ENCODE assay signal across 1 cellular context in the genomic region with DNA sequence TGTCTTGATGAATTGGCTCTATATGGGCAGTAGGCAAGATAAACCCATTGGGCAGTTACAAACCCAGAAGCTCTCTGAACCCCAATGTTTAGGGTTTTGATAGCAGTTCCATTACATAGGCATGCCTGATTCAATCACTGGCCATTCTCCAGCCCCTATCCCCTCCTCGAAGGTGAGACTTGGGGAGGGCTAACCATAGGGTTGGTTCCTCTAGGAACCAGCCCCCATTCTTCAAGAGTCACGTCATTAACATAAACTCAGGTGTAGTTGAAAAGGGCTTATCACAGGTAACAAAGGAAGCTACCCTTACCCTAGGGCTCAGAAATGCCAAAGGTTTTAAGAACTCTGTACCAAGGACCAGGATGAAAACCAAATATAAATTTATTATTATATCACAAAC.
TF ChIP-seq lines count a peak whose summit lies in the region.

No MANE protein-coding gene starts in this region.

TF ChIP-seq in GM23338, 12 proteins besides CTCF, POLR2A, EP300 and RAD21:
- TF ChIP-seq, protein P1, sequence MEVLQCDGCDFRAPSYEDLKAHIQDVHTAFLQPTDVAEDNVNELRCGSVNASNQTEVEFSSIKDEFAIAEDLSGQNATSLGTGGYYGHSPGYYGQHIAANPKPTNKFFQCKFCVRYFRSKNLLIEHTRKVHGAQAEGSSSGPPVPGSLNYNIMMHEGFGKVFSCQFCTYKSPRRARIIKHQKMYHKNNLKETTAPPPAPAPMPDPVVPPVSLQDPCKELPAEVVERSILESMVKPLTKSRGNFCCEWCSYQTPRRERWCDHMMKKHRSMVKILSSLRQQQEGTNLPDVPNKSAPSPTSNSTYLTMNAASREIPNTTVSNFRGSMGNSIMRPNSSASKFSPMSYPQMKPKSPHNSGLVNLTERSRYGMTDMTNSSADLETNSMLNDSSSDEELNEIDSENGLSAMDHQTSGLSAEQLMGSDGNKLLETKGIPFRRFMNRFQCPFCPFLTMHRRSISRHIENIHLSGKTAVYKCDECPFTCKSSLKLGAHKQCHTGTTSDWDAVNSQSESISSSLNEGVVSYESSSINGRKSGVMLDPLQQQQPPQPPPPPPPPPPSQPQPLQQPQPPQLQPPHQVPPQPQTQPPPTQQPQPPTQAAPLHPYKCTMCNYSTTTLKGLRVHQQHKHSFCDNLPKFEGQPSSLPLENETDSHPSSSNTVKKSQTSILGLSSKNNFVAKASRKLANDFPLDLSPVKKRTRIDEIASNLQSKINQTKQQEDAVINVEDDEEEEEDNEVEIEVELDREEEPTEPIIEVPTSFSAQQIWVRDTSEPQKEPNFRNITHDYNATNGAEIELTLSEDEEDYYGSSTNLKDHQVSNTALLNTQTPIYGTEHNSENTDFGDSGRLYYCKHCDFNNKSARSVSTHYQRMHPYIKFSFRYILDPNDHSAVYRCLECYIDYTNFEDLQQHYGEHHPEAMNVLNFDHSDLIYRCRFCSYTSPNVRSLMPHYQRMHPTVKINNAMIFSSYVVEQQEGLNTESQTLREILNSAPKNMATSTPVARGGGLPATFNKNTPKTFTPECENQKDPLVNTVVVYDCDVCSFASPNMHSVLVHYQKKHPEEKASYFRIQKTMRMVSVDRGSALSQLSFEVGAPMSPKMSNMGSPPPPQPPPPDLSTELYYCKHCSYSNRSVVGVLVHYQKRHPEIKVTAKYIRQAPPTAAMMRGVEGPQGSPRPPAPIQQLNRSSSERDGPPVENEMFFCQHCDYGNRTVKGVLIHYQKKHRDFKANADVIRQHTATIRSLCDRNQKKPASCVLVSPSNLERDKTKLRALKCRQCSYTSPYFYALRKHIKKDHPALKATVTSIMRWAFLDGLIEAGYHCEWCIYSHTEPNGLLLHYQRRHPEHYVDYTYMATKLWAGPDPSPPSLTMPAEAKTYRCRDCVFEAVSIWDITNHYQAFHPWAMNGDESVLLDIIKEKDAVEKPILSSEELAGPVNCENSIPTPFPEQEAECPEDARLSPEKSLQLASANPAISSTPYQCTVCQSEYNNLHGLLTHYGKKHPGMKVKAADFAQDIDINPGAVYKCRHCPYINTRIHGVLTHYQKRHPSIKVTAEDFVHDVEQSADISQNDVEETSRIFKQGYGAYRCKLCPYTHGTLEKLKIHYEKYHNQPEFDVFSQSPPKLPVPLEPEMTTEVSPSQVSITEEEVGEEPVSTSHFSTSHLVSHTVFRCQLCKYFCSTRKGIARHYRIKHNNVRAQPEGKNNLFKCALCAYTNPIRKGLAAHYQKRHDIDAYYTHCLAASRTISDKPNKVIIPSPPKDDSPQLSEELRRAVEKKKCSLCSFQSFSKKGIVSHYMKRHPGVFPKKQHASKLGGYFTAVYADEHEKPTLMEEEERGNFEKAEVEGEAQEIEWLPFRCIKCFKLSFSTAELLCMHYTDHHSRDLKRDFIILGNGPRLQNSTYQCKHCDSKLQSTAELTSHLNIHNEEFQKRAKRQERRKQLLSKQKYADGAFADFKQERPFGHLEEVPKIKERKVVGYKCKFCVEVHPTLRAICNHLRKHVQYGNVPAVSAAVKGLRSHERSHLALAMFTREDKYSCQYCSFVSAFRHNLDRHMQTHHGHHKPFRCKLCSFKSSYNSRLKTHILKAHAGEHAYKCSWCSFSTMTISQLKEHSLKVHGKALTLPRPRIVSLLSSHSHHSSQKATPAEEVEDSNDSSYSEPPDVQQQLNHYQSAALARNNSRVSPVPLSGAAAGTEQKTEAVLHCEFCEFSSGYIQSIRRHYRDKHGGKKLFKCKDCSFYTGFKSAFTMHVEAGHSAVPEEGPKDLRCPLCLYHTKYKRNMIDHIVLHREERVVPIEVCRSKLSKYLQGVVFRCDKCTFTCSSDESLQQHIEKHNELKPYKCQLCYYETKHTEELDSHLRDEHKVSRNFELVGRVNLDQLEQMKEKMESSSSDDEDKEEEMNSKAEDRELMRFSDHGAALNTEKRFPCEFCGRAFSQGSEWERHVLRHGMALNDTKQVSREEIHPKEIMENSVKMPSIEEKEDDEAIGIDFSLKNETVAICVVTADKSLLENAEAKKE (CRISPR knock-in tag; IDR thresholded peaks at IDR 0.05): no peak
- TF ChIP-seq, protein P2, sequence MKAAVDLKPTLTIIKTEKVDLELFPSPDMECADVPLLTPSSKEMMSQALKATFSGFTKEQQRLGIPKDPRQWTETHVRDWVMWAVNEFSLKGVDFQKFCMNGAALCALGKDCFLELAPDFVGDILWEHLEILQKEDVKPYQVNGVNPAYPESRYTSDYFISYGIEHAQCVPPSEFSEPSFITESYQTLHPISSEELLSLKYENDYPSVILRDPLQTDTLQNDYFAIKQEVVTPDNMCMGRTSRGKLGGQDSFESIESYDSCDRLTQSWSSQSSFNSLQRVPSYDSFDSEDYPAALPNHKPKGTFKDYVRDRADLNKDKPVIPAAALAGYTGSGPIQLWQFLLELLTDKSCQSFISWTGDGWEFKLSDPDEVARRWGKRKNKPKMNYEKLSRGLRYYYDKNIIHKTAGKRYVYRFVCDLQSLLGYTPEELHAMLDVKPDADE (IDR thresholded peaks at IDR 0.05): no peak
- TF ChIP-seq CREB1 (CRISPR knock-in tag; IDR thresholded peaks at IDR 0.05; ENCODE audit: low read depth): no peak
- no peak for TF ChIP-seq NANOG (IDR thresholded peaks at IDR 0.05; ENCODE audit: borderline replicate concordance)
- no peak for TF ChIP-seq POLR2AphosphoS5 (IDR thresholded peaks at IDR 0.05; ENCODE audit: low read depth)
- TF ChIP-seq EZH2 (IDR thresholded peaks at IDR 0.05; ENCODE audit: low read depth, unreplicated experiment): no peak
- TF ChIP-seq, protein P3, sequence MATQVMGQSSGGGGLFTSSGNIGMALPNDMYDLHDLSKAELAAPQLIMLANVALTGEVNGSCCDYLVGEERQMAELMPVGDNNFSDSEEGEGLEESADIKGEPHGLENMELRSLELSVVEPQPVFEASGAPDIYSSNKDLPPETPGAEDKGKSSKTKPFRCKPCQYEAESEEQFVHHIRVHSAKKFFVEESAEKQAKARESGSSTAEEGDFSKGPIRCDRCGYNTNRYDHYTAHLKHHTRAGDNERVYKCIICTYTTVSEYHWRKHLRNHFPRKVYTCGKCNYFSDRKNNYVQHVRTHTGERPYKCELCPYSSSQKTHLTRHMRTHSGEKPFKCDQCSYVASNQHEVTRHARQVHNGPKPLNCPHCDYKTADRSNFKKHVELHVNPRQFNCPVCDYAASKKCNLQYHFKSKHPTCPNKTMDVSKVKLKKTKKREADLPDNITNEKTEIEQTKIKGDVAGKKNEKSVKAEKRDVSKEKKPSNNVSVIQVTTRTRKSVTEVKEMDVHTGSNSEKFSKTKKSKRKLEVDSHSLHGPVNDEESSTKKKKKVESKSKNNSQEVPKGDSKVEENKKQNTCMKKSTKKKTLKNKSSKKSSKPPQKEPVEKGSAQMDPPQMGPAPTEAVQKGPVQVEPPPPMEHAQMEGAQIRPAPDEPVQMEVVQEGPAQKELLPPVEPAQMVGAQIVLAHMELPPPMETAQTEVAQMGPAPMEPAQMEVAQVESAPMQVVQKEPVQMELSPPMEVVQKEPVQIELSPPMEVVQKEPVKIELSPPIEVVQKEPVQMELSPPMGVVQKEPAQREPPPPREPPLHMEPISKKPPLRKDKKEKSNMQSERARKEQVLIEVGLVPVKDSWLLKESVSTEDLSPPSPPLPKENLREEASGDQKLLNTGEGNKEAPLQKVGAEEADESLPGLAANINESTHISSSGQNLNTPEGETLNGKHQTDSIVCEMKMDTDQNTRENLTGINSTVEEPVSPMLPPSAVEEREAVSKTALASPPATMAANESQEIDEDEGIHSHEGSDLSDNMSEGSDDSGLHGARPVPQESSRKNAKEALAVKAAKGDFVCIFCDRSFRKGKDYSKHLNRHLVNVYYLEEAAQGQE (IDR thresholded peaks at IDR 0.05; ENCODE audit: unreplicated experiment): no peak
- TF ChIP-seq ZNF331 (CRISPR knock-in tag; IDR thresholded peaks at IDR 0.05; ENCODE audit: low read depth): no peak
- TF ChIP-seq JUNB (IDR thresholded peaks at IDR 0.05; ENCODE audit: unreplicated experiment): no peak
- no peak for TF ChIP-seq EZH2phosphoT487 (IDR thresholded peaks at IDR 0.05; ENCODE audit: unreplicated experiment)
- TF ChIP-seq STAT1 (IDR thresholded peaks at IDR 0.05; ENCODE audit: unreplicated experiment): no peak
- TF ChIP-seq ZNF114 (CRISPR knock-in tag; IDR thresholded peaks at IDR 0.05): no peak
